Comparison of ENCODE assay signal across 12 cellular contexts in the genomic region with DNA sequence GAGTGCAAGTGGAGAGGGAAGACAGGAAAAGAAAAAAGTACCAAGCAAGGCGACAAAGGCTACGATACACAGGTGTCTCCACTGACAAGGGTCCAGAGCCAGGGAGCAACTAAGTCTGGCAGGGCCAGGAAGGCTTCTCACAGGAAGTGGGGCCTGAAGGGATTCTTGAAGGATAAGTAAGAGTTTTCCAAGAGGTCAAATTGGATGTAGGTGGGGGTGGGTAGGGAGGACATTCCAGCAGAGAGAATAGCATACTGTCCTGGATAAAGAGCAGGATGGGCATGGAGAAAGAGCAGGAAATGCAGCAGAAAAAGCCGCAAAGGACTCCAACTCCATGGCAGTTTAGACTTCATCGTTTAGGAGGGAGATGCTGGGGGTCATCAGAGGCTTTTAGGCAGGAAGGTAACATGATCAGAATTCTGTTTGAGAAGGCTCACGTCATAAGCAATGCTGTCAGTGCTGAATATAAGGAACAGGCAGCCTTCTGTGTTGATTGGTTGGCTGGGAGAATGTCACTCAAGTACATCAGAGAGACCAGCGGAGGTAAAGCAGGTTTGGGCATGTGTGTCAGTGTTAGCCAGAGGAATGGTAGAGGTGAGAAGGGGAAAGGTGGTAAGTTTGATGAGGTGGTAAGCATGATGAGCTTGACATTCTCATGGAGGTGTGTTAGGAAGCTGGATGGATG. TPM values are rescaled to one million over a fixed set of nuclear protein-coding genes. Genes with fewer than 3 reads are reported as not detected.
DNase-seq lines count a peak whose midpoint lies in the region; ATAC-seq, FAIRE-seq and TF ChIP-seq lines count a peak whose summit lies in the region.
"Had no signal": no experiment of that assay in that cellular context is flagged by ENCODE, and none has a peak within 500 bp of the region (broad histone marks: within the 10 kb centered on the region; RNA-seq: fewer than 3 reads in every experiment).

No MANE protein-coding gene starts in this region.

- H3K9me2 ChIP-seq in MM.1S (replicated peaks; ENCODE audit: insufficient read depth, low read length) = no peaks in the 10 kb centered on the region

- H4K20me1 ChIP-seq in GM12878 (ENCODE audit: control insufficient read depth, insufficient read depth) (no peaks in the 10 kb centered on the region), MM.1S (ENCODE audit: insufficient read depth, low read length) (no peaks in the 10 kb centered on the region)

- CTCF ChIA-PET in CD4-positive, alpha-beta T cell (lab: Charles Lee) = interaction anchor here (1.1 to 4.1 kb wide), 4 partner anchors 9 to 140 kb away, joined by 3 to 37 read pairs (median 14); no protein-coding TSS in a partner anchor
- CTCF ChIA-PET in GM12878 (lab: Yijun Ruan, JAX) = interaction anchor here (0.5 to 1.6 kb wide), 5 partner anchors 18 to 446 kb away, joined by 3 to 6 read pairs (median 3); no protein-coding TSS in a partner anchor

- H3K9me3 ChIP-seq in CD4-positive, alpha-beta T cell (ENCODE audit: control insufficient read depth, low read length) = no peaks in the 10 kb centered on the region
- H3K9me3 ChIP-seq in KOPT-K1 (ENCODE audit: insufficient read depth, low read length, poor library complexity, severe bottlenecking) = no peaks in the 10 kb centered on the region
- H3K9me3 ChIP-seq in GM12878 (replicated peaks; ENCODE audit: control insufficient read depth, insufficient read depth, low read length) = no peaks in the 10 kb centered on the region; the same call in 2 of the 3 replicates
- no peaks in the 10 kb centered on the region for H3K9me3 ChIP-seq in MM.1S (replicated peaks; ENCODE audit: insufficient read depth, low read length)
- H3K9me3 ChIP-seq: Caco-2 had no signal

- no peak for TF ChIP-seq CTCF in CD4-positive, alpha-beta T cell (IDR thresholded peaks at IDR 0.05)
- TF ChIP-seq CTCF in GM12878 (IDR thresholded peaks at IDR 0.05 in 2 of 3, conservative IDR thresholded peaks at IDR 0.05 in 1 of 3; ENCODE audit: control insufficient read depth in 2 of 3, extremely low read depth in 1 of 3, insufficient read depth in 1 of 3, low read depth in 3 of 3, low read length in 3 of 3) (no peak), mesothelial cell of epicardium (IDR thresholded peaks at IDR 0.05; ENCODE audit: unreplicated experiment) (no peak), MM.1S (IDR thresholded peaks at IDR 0.05; ENCODE audit: low read length) (no peak)

- H3K4me2 ChIP-seq in GM12878 (ENCODE audit: control insufficient read depth, insufficient read depth) (peak overlapping the region; percentile 36), MM.1S (ENCODE audit: low read depth, low read length) (no peak overlapping the region)

- no peak for TF ChIP-seq EP300 in GM12878 (IDR thresholded peaks at IDR 0.05; ENCODE audit: borderline replicate concordance in 1 of 2, control insufficient read depth in 1 of 2, low read depth in 2 of 2, low read length in 2 of 2)

- no peak for TF ChIP-seq RAD21 in GM12878 (IDR thresholded peaks at IDR 0.05; ENCODE audit: insufficient read depth, low read depth, low read length)

- H3K27me3 Mint-ChIP-seq in CD4-positive, alpha-beta T cell = no peaks in the 10 kb centered on the region
- H3K27me3 Mint-ChIP-seq in mesothelial cell of epicardium (ENCODE audit: low read depth) = no peaks in the 10 kb centered on the region

- TF ChIP-seq POLR2A in GM12878 (IDR thresholded peaks at IDR 0.05; ENCODE audit: low read depth, low read length) = no peak

- POLR2A ChIA-PET in CD4-positive, alpha-beta T cell (lab: Charles Lee) = interaction anchor here (0.8 to 10.8 kb wide), 16 partner anchors 18 to 302 kb away, joined by 3 to 238 read pairs (median 5); a partner anchor contains a TSS
- POLR2A ChIA-PET in GM12878 (lab: Charles Lee) = no interaction called here

- no peak for FAIRE-seq in GM12878 (lab: Jason Lieb, UNC)

- in situ Hi-C loops in GM12878 (cut with MboI) = no loop called here

- no TSS peak for BruUV-seq in GM12878 (replicated peaks; lab: Mats Ljungman, UMichigan)

- H3K27ac Mint-ChIP-seq in CD4-positive, alpha-beta T cell = peak overlapping the region; percentile 94
- H3K27ac Mint-ChIP-seq in mesothelial cell of epicardium = peak overlapping the region; percentile 3

- H3F3A ChIP-seq in MM.1S (ENCODE audit: insufficient read depth, low read length) = peaks cover 38% of the 10 kb centered on the region

- H2AFZ ChIP-seq in GM12878 (ENCODE audit: control insufficient read depth, low read depth, low read length) = no peak overlapping the region
- no peak overlapping the region for H2AFZ ChIP-seq in MM.1S (ENCODE audit: low read length)

- RAD21 ChIA-PET in GM12878 (lab: Charles Lee; ENCODE audit: unreplicated experiment) = interaction anchor here (0.7 to 0.8 kb wide), 2 partner anchors 18 to 308 kb away, joined by 3 to 4 read pairs; no protein-coding TSS in a partner anchor

- H3K27me3 ChIP-seq in CD4-positive, alpha-beta T cell (ENCODE audit: control insufficient read depth, insufficient read depth, low read length) = no peaks in the 10 kb centered on the region
- peaks cover 2 to 9% of the 10 kb centered on the region in 2 experiments; a peak in 3 of 4 replicates for H3K27me3 ChIP-seq in GM12878 (replicated peaks in 1 of 2; ENCODE audit: control insufficient read depth in 2 of 2, insufficient read depth in 2 of 2, low read length in 1 of 2)
- no peaks in the 10 kb centered on the region for H3K27me3 ChIP-seq in MM.1S (replicated peaks; ENCODE audit: insufficient read depth, low read length)

- peak in 1 of 10 experiments; percentile 33 for DNase-seq in CD4-positive, alpha-beta T cell
- DNase-seq in GM12878 (ENCODE audit: low read depth, low spot score) = no peak
- no peak for DNase-seq in mesothelial cell of epicardium (ENCODE audit: low spot score in 2 of 2, unreplicated experiment in 2 of 2)
- no peak for DNase-seq in globus pallidus (ENCODE audit: low spot score)
- no peak for DNase-seq in T1000 (lab: John Stamatoyannopoulos, UW)
- DNase-seq in MM.1S = no peak
- DNase-seq in stimulated activated CD4-positive, alpha-beta T cell treated with anti-CD3 and anti-CD28 coated beads, Interleukin-2, amount 100 ng/mL, for 24 hours = no peak
- DNase-seq: Caco-2, retina had no signal

- peak overlapping the region; percentile 88 for H3K4me3 Mint-ChIP-seq in CD4-positive, alpha-beta T cell
- H3K4me3 Mint-ChIP-seq in mesothelial cell of epicardium = no peak overlapping the region

- intact Hi-C loops in CD4-positive, alpha-beta T cell (cut with DNase I, micrococcal nuclease) = loop anchor here in 1 of 2 experiments (2.0 kb wide), 1 partner anchor 17 kb away; no protein-coding TSS in a partner anchor
- intact Hi-C loops in GM12878 (cut with micrococcal nuclease; ENCODE audit: unreplicated experiment) = no loop called here

- H3K4me1 Mint-ChIP-seq in CD4-positive, alpha-beta T cell (ENCODE audit: low read depth) = peaks cover 99% of the 10 kb centered on the region
- H3K4me1 Mint-ChIP-seq in mesothelial cell of epicardium = peaks cover 37% of the 10 kb centered on the region

- H3K36me3 ChIP-seq in KOPT-K1 (ENCODE audit: insufficient read depth, low read length) = no peaks in the 10 kb centered on the region
- no peaks in the 10 kb centered on the region for H3K36me3 ChIP-seq in GM12878 (ENCODE audit: control insufficient read depth in 2 of 2, insufficient read depth in 2 of 2, low read length in 1 of 2)
- no peaks in the 10 kb centered on the region for H3K36me3 ChIP-seq in MM.1S (replicated peaks; ENCODE audit: insufficient read depth, low read length)

- H3K27ac ChIP-seq in CD4-positive, alpha-beta T cell (ENCODE audit: low read depth, low read length) = peak overlapping the region; percentile 93
- H3K27ac ChIP-seq in KOPT-K1 (ENCODE audit: low read depth, low read length, poor library complexity, severe bottlenecking) = peak overlapping the region; percentile 30
- H3K27ac ChIP-seq in GM12878 (ENCODE audit: control insufficient read depth, insufficient read depth) = no peak overlapping the region
- no peak overlapping the region for H3K27ac ChIP-seq in MM.1S (ENCODE audit: low read length)
- H3K27ac ChIP-seq: VCaP had no signal

- H3K4me1 ChIP-seq in GM12878 (ENCODE audit: control insufficient read depth, insufficient read depth, low read length) = peaks cover 69% of the 10 kb centered on the region
- peaks cover 65% of the 10 kb centered on the region for H3K4me1 ChIP-seq in MM.1S (ENCODE audit: low read length)
- H3K4me1 ChIP-seq: Caco-2 had no signal

- H3K9ac ChIP-seq in GM12878 (ENCODE audit: control insufficient read depth, insufficient read depth, low read length) = no peak overlapping the region
- no peak overlapping the region for H3K9ac ChIP-seq in MM.1S (ENCODE audit: low read length)

- no peaks in the 10 kb centered on the region for H3K9me3 Mint-ChIP-seq in CD4-positive, alpha-beta T cell
- no peaks in the 10 kb centered on the region for H3K9me3 Mint-ChIP-seq in mesothelial cell of epicardium

- H3K36me3 Mint-ChIP-seq in CD4-positive, alpha-beta T cell (ENCODE audit: low read depth) = peaks cover 31% of the 10 kb centered on the region
- H3K36me3 Mint-ChIP-seq in mesothelial cell of epicardium = no peaks in the 10 kb centered on the region

- no peaks in the 10 kb centered on the region for H3K79me2 ChIP-seq in GM12878 (ENCODE audit: control insufficient read depth, insufficient read depth, low read length)
- peaks cover 3% of the 10 kb centered on the region; the same call in 1 of the 2 replicates for H3K79me2 ChIP-seq in MM.1S (ENCODE audit: low read length)

- ATAC-seq in CD4-positive, alpha-beta T cell (ENCODE audit: poor library complexity) = peak; percentile 20
- ATAC-seq in GM12878 = no peak
- ATAC-seq: left lobe of liver had no signal

- 63% methylated on average over 6 of the region's 6 CpGs for WGBS in GM12878 (ENCODE audit: insufficient coverage, insufficient replicate concordance, low lambda C conversion rate, missing lambda C conversion rate)

- SMC1A ChIA-PET in GM12878 (lab: Charles Lee; ENCODE audit: uncharacterized antibody, unreplicated experiment) = no interaction called here

- H3K4me3 ChIP-seq in GM12878 (no peak overlapping the region), MM.1S (ENCODE audit: low read length) (no peak overlapping the region)

RNA-seq across cellular contexts. Expression of a gene that starts 35.1 kb away (rescaled TPM):
- total RNA-seq in CD4-positive, alpha-beta T cell = 10 to 100 TPM; 39.3 to 41.8 TPM
- not detected in 2 replicates for total RNA-seq in GM12878 (2013; cell fraction: nucleolus; rRNA removed)
- 0.51 and 0.93 TPM in 2 replicates for total RNA-seq in GM12878 (2014; rRNA removed)
- 0.89 and 0.97 TPM in 2 replicates for total RNA-seq in GM12878 (2014; rRNA removed; fragmentation: Illumina TruSeq; extraction: Trizol)
- total RNA-seq in GM12878 (2021) = 0.56 and 1.0 TPM in 2 replicates
- polyA plus RNA-seq in GM12878 (2011; ENCODE audit: low read depth) = 3.8 TPM
- 0.13 and 0.15 TPM in 2 replicates for polyA plus RNA-seq in GM12878 (2011; rRNA removed)
- polyA plus RNA-seq in GM12878 (2011; cell fraction: cytosol; rRNA removed) = 0.07 and 0.10 TPM in 2 replicates
- polyA plus RNA-seq in GM12878 (2011; cell fraction: nucleus; rRNA removed) = 0.13 and 0.20 TPM in 2 replicates
- polyA plus RNA-seq in GM12878 (2012) = 2.9 and 5.5 TPM in 2 replicates
- polyA plus RNA-seq in GM12878 (2014; fragmentation: Illumina TruSeq; extraction: Trizol) = 0.65 and 0.96 TPM in 2 replicates
- under 1 TPM; 0.40 to 0.42 TPM for polyA plus RNA-seq in GM12878 (2014; fragmentation: Nextera tagmentation; extraction: Ambion mirVana)
- polyA plus RNA-seq in GM12878 (2014; rRNA removed) = 0.38 and 1.0 TPM in 2 replicates
- under 1 TPM; 0.37 to 0.39 TPM for polyA plus RNA-seq in GM12878 (2016; fragmentation: Nextera tagmentation; extraction: Ambion mirVana)
- polyA minus RNA-seq in GM12878 (2011; rRNA and poly(A)+ RNA removed) = 0.29 TPM in 1 of 2 replicates, not detected in the other
- polyA minus RNA-seq in GM12878 (2011; cell fraction: cytosol; rRNA and poly(A)+ RNA removed) = not detected in 2 replicates
- 0.24 TPM in 1 of 2 replicates, not detected in the other for polyA minus RNA-seq in GM12878 (2011; cell fraction: nucleus; rRNA and poly(A)+ RNA removed)
- 1.2 to 1.4 TPM (median 1.3 TPM) in 3 replicates for total RNA-seq in mesothelial cell of epicardium

Comparison
In these comparisons a context has a peak if more than half of its experiments do, and no peak if none do; other contexts are left out.
1. H3K27ac ChIP-seq: peak in CD4-positive, alpha-beta T cell (single experiment) and KOPT-K1 (single experiment); none in GM12878 (single experiment) and MM.1S (single experiment).
2. RNA of a gene that starts 35.1 kb away (total RNA-seq): 39.3 to 41.8 TPM in CD4-positive, alpha-beta T cell; 1.2 to 1.4 TPM in mesothelial cell of epicardium and 0.51 to 1.0 TPM in GM12878; every median in the first group is over 10 times any median in the second.